18 cellular contexts compared by ENCODE assay signal in the genomic region with DNA sequence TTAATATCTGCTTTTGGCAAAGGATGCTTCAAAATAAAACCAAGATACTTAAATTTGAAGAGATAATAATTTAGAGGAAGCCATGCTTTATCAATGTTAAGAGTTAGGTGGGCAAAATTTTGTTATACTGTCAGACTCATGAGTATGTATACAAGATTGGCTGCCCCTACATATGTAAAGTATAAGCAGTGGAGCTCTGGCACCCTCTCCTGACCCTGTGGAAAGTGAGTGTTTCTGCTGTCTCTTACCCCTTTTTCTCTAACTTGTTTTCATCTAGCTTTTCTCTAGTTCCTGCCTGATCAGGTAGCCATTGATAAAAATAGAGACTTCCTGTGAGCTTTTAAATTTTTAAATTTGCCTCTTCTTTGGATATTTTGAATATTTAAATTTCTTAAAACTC.
DNase-seq lines count a peak whose midpoint lies in the region; ATAC-seq and TF ChIP-seq lines count a peak whose summit lies in the region.
"Had no signal": no experiment of that assay in that cellular context is flagged by ENCODE, and none has a peak within 500 bp of the region (broad histone marks: within the 10 kb centered on the region; RNA-seq: fewer than 3 reads in every experiment).

No MANE protein-coding gene starts in this region.

- ATAC-seq in PC-3 (peak; percentile 43), HG02852 (IDR thresholded peaks at IDR 0.05; ENCODE audit: unreplicated experiment) (no peak)
- ATAC-seq: activated naive CD8-positive, alpha-beta T cell treated with anti-CD3 and anti-CD28 coated beads, Interleukin-2, amount 50 U/mL, for 24 hours; activated T-cell treated with anti-CD3 and anti-CD28 coated beads, Interleukin-2, amount 50 U/mL, for 4 hours; left ventricle myocardium superior had no signal

- TF ChIP-seq CTCF in PC-3 (conservative IDR thresholded peaks at IDR 0.05; ENCODE audit: low read depth, low read length) (peak; percentile 36; the same call in 1 of the 2 replicates), chondrocyte (IDR thresholded peaks at IDR 0.05) (peak; percentile 49), neural progenitor cell (IDR thresholded peaks at IDR 0.05) (peak; percentile 52)

- intact Hi-C loops in PC-3 (cut with micrococcal nuclease): loop anchor here (10.0 kb wide), 1 partner anchor 77 kb away; no protein-coding TSS in a partner anchor

- no peaks in the 10 kb centered on the region for H3K9me2 ChIP-seq in PC-3 (replicated peaks; ENCODE audit: low read length)

- H3F3A ChIP-seq in PC-3 (ENCODE audit: low read length, unreplicated experiment) (no peaks in the 10 kb centered on the region), neural progenitor cell (ENCODE audit: low read depth) (no peaks in the 10 kb centered on the region)

- no peak overlapping the region for H2AFZ ChIP-seq in PC-3 (ENCODE audit: low read length)
- no peak overlapping the region for H2AFZ ChIP-seq in neural progenitor cell (replicated peaks)

- H3K9me3 ChIP-seq in PC-3 (ENCODE audit: low read length): no peaks in the 10 kb centered on the region
- H3K9me3 ChIP-seq in neural progenitor cell (ENCODE audit: low read depth): no peaks in the 10 kb centered on the region
- H3K9me3 ChIP-seq: sigmoid colon had no signal

- POLR2A ChIA-PET in PC-3 (lab: Charles Lee; ENCODE audit: unreplicated experiment): interaction anchor here (0.7 kb wide), 1 partner anchor 500 kb away, joined by 4 read pairs; no protein-coding TSS in a partner anchor

- H3K27me3 Mint-ChIP-seq in chondrocyte (ENCODE audit: low read depth) (no peaks in the 10 kb centered on the region), neural progenitor cell (ENCODE audit: insufficient read depth, low read depth) (no peaks in the 10 kb centered on the region)
- H3K27me3 Mint-ChIP-seq: activated naive CD8-positive, alpha-beta T cell treated with anti-CD3 and anti-CD28 coated beads, Interleukin-2, amount 50 U/mL, for 24 hours; dendritic cell treated with granulocyte-macrophage colony-stimulating factor and Interleukin-4, amounts not matched to agents 40 ng/mL and 50 ng/mL, for 4 days had no signal

- no peak overlapping the region for H3K27ac Mint-ChIP-seq in chondrocyte (ENCODE audit: unreplicated experiment)
- H3K27ac Mint-ChIP-seq in neural progenitor cell: no peak overlapping the region
- H3K27ac Mint-ChIP-seq: activated naive CD8-positive, alpha-beta T cell treated with anti-CD3 and anti-CD28 coated beads, Interleukin-2, amount 50 U/mL, for 24 hours; dendritic cell treated with granulocyte-macrophage colony-stimulating factor and Interleukin-4, amounts not matched to agents 40 ng/mL and 50 ng/mL, for 4 days had no signal

- H3K4me1 ChIP-seq in PC-3 (ENCODE audit: insufficient read depth, low read length) (no peaks in the 10 kb centered on the region), neural progenitor cell (no peaks in the 10 kb centered on the region)
- H3K4me1 ChIP-seq: sigmoid colon had no signal

- H3K4me2 ChIP-seq in PC-3 (ENCODE audit: low read length) (no peak overlapping the region), neural progenitor cell (no peak overlapping the region)

- no peaks in the 10 kb centered on the region for H4K20me1 ChIP-seq in PC-3 (ENCODE audit: low read length)
- no peaks in the 10 kb centered on the region for H4K20me1 ChIP-seq in neural progenitor cell (ENCODE audit: low read depth)

- H3K9ac ChIP-seq in PC-3 (ENCODE audit: low read length): no peak overlapping the region
- no peak overlapping the region for H3K9ac ChIP-seq in neural progenitor cell

- H3K27me3 ChIP-seq in PC-3 (ENCODE audit: low read length) (no peaks in the 10 kb centered on the region), neural progenitor cell (no peaks in the 10 kb centered on the region)
- H3K27me3 ChIP-seq: sigmoid colon had no signal

- CTCF ChIA-PET in PC-3 (lab: Charles Lee): interaction anchor here (0.6 kb wide), 2 partner anchors 35 to 561 kb away, joined by 3 to 4 read pairs; no protein-coding TSS in a partner anchor

- H3K36me3 Mint-ChIP-seq in chondrocyte (ENCODE audit: low read depth) (no peaks in the 10 kb centered on the region), neural progenitor cell (no peaks in the 10 kb centered on the region)

- H3K36me3 ChIP-seq in PC-3 (ENCODE audit: low read depth, low read length) (no peaks in the 10 kb centered on the region), neural progenitor cell (no peaks in the 10 kb centered on the region)
- H3K36me3 ChIP-seq: sigmoid colon had no signal

- no peak overlapping the region for H3K27ac ChIP-seq in PC-3 (ENCODE audit: low read length)
- no peak overlapping the region for H3K27ac ChIP-seq in neural progenitor cell
- H3K27ac ChIP-seq: sigmoid colon had no signal

- H3K4me3 ChIP-seq in PC-3 (ENCODE audit: low read length) (no peak overlapping the region), neural progenitor cell (no peak overlapping the region)
- H3K4me3 ChIP-seq: sigmoid colon had no signal

- no TSS peak for BruUV-seq in PC-3 (replicated peaks; lab: Mats Ljungman, UMichigan)

- H3K79me2 ChIP-seq in PC-3 (ENCODE audit: low read length): no peaks in the 10 kb centered on the region
- H3K79me2 ChIP-seq in neural progenitor cell (ENCODE audit: low read depth): no peaks in the 10 kb centered on the region

- H3K9me3 Mint-ChIP-seq in chondrocyte (ENCODE audit: low read depth): no peaks in the 10 kb centered on the region
- H3K9me3 Mint-ChIP-seq in neural progenitor cell: no peaks in the 10 kb centered on the region
- H3K9me3 Mint-ChIP-seq: activated naive CD8-positive, alpha-beta T cell treated with anti-CD3 and anti-CD28 coated beads, Interleukin-2, amount 50 U/mL, for 24 hours; activated T-cell treated with anti-CD3 and anti-CD28 coated beads, Interleukin-2, amount 50 U/mL, for 4 hours; dendritic cell treated with granulocyte-macrophage colony-stimulating factor and Interleukin-4, amounts not matched to agents 40 ng/mL and 50 ng/mL, for 4 days had no signal

- no peak overlapping the region for H3K4me3 Mint-ChIP-seq in chondrocyte (ENCODE audit: unreplicated experiment)
- H3K4me3 Mint-ChIP-seq in neural progenitor cell: no peak overlapping the region
- H3K4me3 Mint-ChIP-seq: activated naive CD8-positive, alpha-beta T cell treated with anti-CD3 and anti-CD28 coated beads, Interleukin-2, amount 50 U/mL, for 24 hours; activated T-cell treated with anti-CD3 and anti-CD28 coated beads, Interleukin-2, amount 50 U/mL, for 4 hours; dendritic cell treated with granulocyte-macrophage colony-stimulating factor and Interleukin-4, amounts not matched to agents 40 ng/mL and 50 ng/mL, for 4 days had no signal

- DNase-seq in DMS53 (lab: John Stamatoyannopoulos, UW) (peak; percentile 2), DMS53 treated with DMSO at 0.1 percent for 48 hours (lab: John Stamatoyannopoulos, UW; ENCODE audit: unreplicated experiment) (no peak), PC-3 (peak; percentile 7), chondrocyte (ENCODE audit: low spot score) (no peak), neural progenitor cell (ENCODE audit: low spot score) (peak; percentile 36), ecto neural progenitor cell (ENCODE audit: low spot score) (no peak)
- no peak for DNase-seq in activated T-cell treated with anti-CD3 and anti-CD28 coated beads, Interleukin-2, amount 50 U/mL, for 1 hour
- DNase-seq: activated CD4-positive, alpha-beta T cell treated with anti-CD3 and anti-CD28 coated beads, Interleukin-2, amount 50 U/mL, for 1 hour; activated naive CD8-positive, alpha-beta T cell treated with anti-CD3 and anti-CD28 coated beads, Interleukin-2, amount 50 U/mL, for 24 hours; activated T-cell treated with anti-CD3 and anti-CD28 coated beads, Interleukin-2, amount 50 U/mL, for 4 hours; left ventricle myocardium superior; NCI-H510A treated with DMSO at 0.1 percent for 48 hours; sigmoid colon; stimulated activated CD4-positive, alpha-beta T cell treated with anti-CD3 and anti-CD28 coated beads, Interleukin-4, amount 100 ng/mL, for 4 hours; T-helper 9 cell; trophoblast cell had no signal

- no peaks in the 10 kb centered on the region for H3K4me1 Mint-ChIP-seq in chondrocyte (ENCODE audit: low read depth)
- no peaks in the 10 kb centered on the region for H3K4me1 Mint-ChIP-seq in neural progenitor cell
- H3K4me1 Mint-ChIP-seq: activated naive CD8-positive, alpha-beta T cell treated with anti-CD3 and anti-CD28 coated beads, Interleukin-2, amount 50 U/mL, for 24 hours had no signal

Comparison
In these comparisons a context has a peak if more than half of its experiments do, and no peak if none do; other contexts are left out.
1. DNase-seq: peak in DMS53 (single experiment), PC-3 (single experiment) and neural progenitor cell (single experiment); none in DMS53 treated with DMSO at 0.1 percent for 48 hours (single experiment), chondrocyte (single experiment), ecto neural progenitor cell (single experiment) and activated T-cell treated with anti-CD3 and anti-CD28 coated beads, Interleukin-2, amount 50 U/mL, for 1 hour (single experiment).
2. Peak in every context shown above with its lines, with median percentiles within 50 percentile points of each other: CTCF ChIP-seq.